1 cellular context compared by ENCODE assay signal in genomic region chr11:62677160-62677559, GRCh38.
TF ChIP-seq lines count a peak whose summit lies in the region.

No MANE protein-coding gene starts in this region.

TF ChIP-seq in A549, 52 proteins besides CTCF, POLR2A, EP300 and RAD21:
- TF ChIP-seq FOSB (CRISPR knock-in tag; IDR thresholded peaks at IDR 0.05) (no peak), ELK1 (IDR thresholded peaks at IDR 0.05; ENCODE audit: low read depth, low read length) (no peak), RCOR1 (IDR thresholded peaks at IDR 0.05; ENCODE audit: low read depth, low read length) (no peak), REST (IDR thresholded peaks at IDR 0.05) (no peak), NFE2L2 (conservative IDR thresholded peaks at IDR 0.05; ENCODE audit: low read length) (no peak), E2F6 (IDR thresholded peaks at IDR 0.05; ENCODE audit: borderline replicate concordance, low read depth) (no peak), JUNB (IDR thresholded peaks at IDR 0.05) (no peak), ZNF302 (CRISPR knock-in tag; IDR thresholded peaks at IDR 0.05) (no peak), ZC3H11A (IDR thresholded peaks at IDR 0.05) (no peak), EHF (CRISPR knock-in tag; IDR thresholded peaks at IDR 0.05) (no peak), BCL3 (IDR thresholded peaks at IDR 0.05) (no peak), FOSL2 (IDR thresholded peaks at IDR 0.05) (no peak), FOSL2 (CRISPR knock-in tag; IDR thresholded peaks at IDR 0.05) (no peak), RNF2 (IDR thresholded peaks at IDR 0.05; ENCODE audit: borderline replicate concordance, low read depth) (no peak), JUN (IDR thresholded peaks at IDR 0.05) (no peak), ESRRA (IDR thresholded peaks at IDR 0.05; ENCODE audit: borderline replicate concordance, low read length) (no peak)
